In genomic region chr4:157706134-157706533, GRCh38 we compare ENCODE assay signal across 12 cellular contexts.
"Had no signal": no experiment of that assay in that cellular context is flagged by ENCODE, and none has a peak within 500 bp of the region (broad histone marks: within the 10 kb centered on the region; RNA-seq: fewer than 3 reads in every experiment).

No MANE protein-coding gene starts in this region.

- H3K36me3 ChIP-seq: esophagus squamous epithelium, neutrophil had no signal

- H3K4me3 ChIP-seq: esophagus squamous epithelium had no signal

- DNase-seq: effector memory CD8-positive, alpha-beta T cell; esophagus squamous epithelium; foreskin fibroblast; kidney glomerular epithelial cell; mammary epithelial cell; naive thymus-derived CD4-positive, alpha-beta T cell; nephron progenitor cell; stimulated activated CD4-positive, alpha-beta T cell treated with anti-CD3 and anti-CD28 coated beads, Interleukin-2, amount 100 ng/mL, for 24 hours; stimulated activated naive CD4-positive, alpha-beta T cell treated with Interleukin-2 at 50 U/mL for 16 hours; trophoblast cell had no signal

- H3K9me3 ChIP-seq: esophagus squamous epithelium, neutrophil had no signal

- H3K27ac ChIP-seq: esophagus squamous epithelium, neutrophil had no signal

- H3K4me1 ChIP-seq: esophagus squamous epithelium had no signal

- H3K27me3 ChIP-seq: esophagus squamous epithelium, neutrophil had no signal

- ATAC-seq: effector memory CD8-positive, alpha-beta T cell; naive thymus-derived CD4-positive, alpha-beta T cell; sciatic nerve had no signal
